In genomic region chr4:1031956-1032795, GRCh38 we compare ENCODE assay signal across 16 cellular contexts. TPM values are rescaled to one million over a fixed set of nuclear protein-coding genes. Genes with fewer than 3 reads are reported as not detected.
DNase-seq lines count a peak whose midpoint lies in the region; ATAC-seq, FAIRE-seq and TF ChIP-seq lines count a peak whose summit lies in the region.
"Had no signal": no experiment of that assay in that cellular context is flagged by ENCODE, and none has a peak within 500 bp of the region (broad histone marks: within the 10 kb centered on the region; RNA-seq: fewer than 3 reads in every experiment).

No MANE protein-coding gene starts in this region.

- no peak overlapping the region for H3K4me3 Mint-ChIP-seq in activated T-cell treated with anti-CD3 and anti-CD28 coated beads, Interleukin-2, amount 50 U/mL, for 72 hours
- H3K4me3 Mint-ChIP-seq in activated T-cell treated with anti-CD3 and anti-CD28 coated beads, Interleukin-2, amount 50 U/mL, for 4 hours, result no peak overlapping the region

- H3K9me3 Mint-ChIP-seq in activated T-cell treated with anti-CD3 and anti-CD28 coated beads, Interleukin-2, amount 50 U/mL, for 72 hours, result no peaks in the 10 kb centered on the region
- H3K9me3 Mint-ChIP-seq in activated T-cell treated with anti-CD3 and anti-CD28 coated beads, Interleukin-2, amount 50 U/mL, for 4 hours, result no peaks in the 10 kb centered on the region

- DNase-seq in activated T-cell treated with anti-CD3 and anti-CD28 coated beads, Interleukin-2, amount 50 U/mL, for 72 hours, result no peak
- DNase-seq in activated T-cell treated with anti-CD3 and anti-CD28 coated beads, Interleukin-2, amount 50 U/mL, for 4 hours, result no peak
- DNase-seq in MG63 (peak; percentile 58), bronchial epithelial cell (ENCODE audit: low read depth) (no peak), thyroid gland (peak; percentile 54 to 57), NCI-H774 (lab: John Stamatoyannopoulos, UW) (no peak)
- DNase-seq: activated CD8-positive, alpha-beta memory T cell treated with anti-CD3 and anti-CD28 coated beads for 24 hours; activated naive CD4-positive, alpha-beta T cell; GF-D8; NCI-H2227 treated with DMSO at 0.1 percent for 48 hours; stimulated activated CD8-positive, alpha-beta memory T cell treated with anti-CD3 and anti-CD28 coated beads, Interleukin-4, amount 100 ng/mL, for 48 hours; T-helper 9 cell had no signal

- no peak overlapping the region for H3K27ac Mint-ChIP-seq in activated T-cell treated with anti-CD3 and anti-CD28 coated beads, Interleukin-2, amount 50 U/mL, for 72 hours

- H3K4me3 ChIP-seq in MG63 (no peak overlapping the region), bronchial epithelial cell (ENCODE audit: low read depth, low read length) (no peak overlapping the region), thyroid gland (replicated peaks in 1 of 3) (no peak overlapping the region)
- H3K4me3 ChIP-seq: breast epithelium had no signal

- FAIRE-seq in bronchial epithelial cell (lab: Jason Lieb, UNC), result no peak

- peaks cover 29 to 50% of the 10 kb centered on the region in 2 donors for H3K4me1 ChIP-seq in thyroid gland

- TF ChIP-seq CTCF in bronchial epithelial cell (IDR thresholded peaks at IDR 0.05; ENCODE audit: insufficient read depth, low read length, severe bottlenecking) (peak; percentile 54), thyroid gland (IDR thresholded peaks at IDR 0.05) (peak in 3 of 6 experiments; percentile 25 to 40 (median 29))

- whole genome bisulfite sequencing in thyroid gland, 2 donors, result 68 to 75% methylated on average over 16 of the region's 37 CpGs

- ATAC-seq in activated T-cell treated with anti-CD3 and anti-CD28 coated beads, Interleukin-2, amount 50 U/mL, for 72 hours (replicated peaks in 1 of 2), result peak; percentile 18
- no peak for ATAC-seq in activated T-cell treated with anti-CD3 and anti-CD28 coated beads, Interleukin-2, amount 50 U/mL, for 4 hours
- ATAC-seq in GM19035 (IDR thresholded peaks at IDR 0.05; ENCODE audit: unreplicated experiment), result no peak
- ATAC-seq in HG02870 (IDR thresholded peaks at IDR 0.05; ENCODE audit: unreplicated experiment), result no peak

- no peaks in the 10 kb centered on the region for H3K4me1 Mint-ChIP-seq in activated T-cell treated with anti-CD3 and anti-CD28 coated beads, Interleukin-2, amount 50 U/mL, for 72 hours (ENCODE audit: low read depth)
- H3K4me1 Mint-ChIP-seq in activated T-cell treated with anti-CD3 and anti-CD28 coated beads, Interleukin-2, amount 50 U/mL, for 4 hours (ENCODE audit: low read depth), result no peaks in the 10 kb centered on the region

- H3K9me3 ChIP-seq in MG63 (no peaks in the 10 kb centered on the region), thyroid gland (no peaks in the 10 kb centered on the region)
- H3K9me3 ChIP-seq: breast epithelium had no signal

- intact Hi-C loops in thyroid gland (cut with DNase I), result no loop called here

- H3K27me3 ChIP-seq in MG63 (no peaks in the 10 kb centered on the region), bronchial epithelial cell (ENCODE audit: control insufficient read depth, insufficient read depth, low read length) (peaks cover 8% of the 10 kb centered on the region), thyroid gland (no peaks in the 10 kb centered on the region)

- H3K36me3 ChIP-seq in MG63 (no peaks in the 10 kb centered on the region), bronchial epithelial cell (ENCODE audit: control insufficient read depth, insufficient read depth, low read length) (no peaks in the 10 kb centered on the region), thyroid gland (no peaks in the 10 kb centered on the region)
- H3K36me3 ChIP-seq: breast epithelium had no signal

- TF ChIP-seq POLR2A in thyroid gland (IDR thresholded peaks at IDR 0.05), result no peak

- no peaks in the 10 kb centered on the region for H3K36me3 Mint-ChIP-seq in activated T-cell treated with anti-CD3 and anti-CD28 coated beads, Interleukin-2, amount 50 U/mL, for 72 hours (ENCODE audit: insufficient read depth in 2 of 2)
- no peaks in the 10 kb centered on the region for H3K36me3 Mint-ChIP-seq in activated T-cell treated with anti-CD3 and anti-CD28 coated beads, Interleukin-2, amount 50 U/mL, for 4 hours (ENCODE audit: insufficient read depth)

- no peaks in the 10 kb centered on the region for H3K27me3 Mint-ChIP-seq in activated T-cell treated with anti-CD3 and anti-CD28 coated beads, Interleukin-2, amount 50 U/mL, for 72 hours (ENCODE audit: low read depth)
- H3K27me3 Mint-ChIP-seq in activated T-cell treated with anti-CD3 and anti-CD28 coated beads, Interleukin-2, amount 50 U/mL, for 4 hours (ENCODE audit: low read depth), result no peaks in the 10 kb centered on the region

- no peak overlapping the region for H3K27ac ChIP-seq in thyroid gland
- H3K27ac ChIP-seq: breast epithelium had no signal

RNA-seq across cellular contexts. Expression of gene FGFRL1, which starts 20.8 kb away (rescaled TPM):
- total RNA-seq in activated T-cell treated with anti-CD3 and anti-CD28 coated beads, Interleukin-2, amount 50 U/mL, for 72 hours, result 10 to 100 TPM; 15.9 to 18.6 TPM
- 10 to 100 TPM; 20.4 to 29.6 (median 20.6) TPM for total RNA-seq in activated T-cell treated with anti-CD3 and anti-CD28 coated beads, Interleukin-2, amount 50 U/mL, for 4 hours
- 41.7 and 59.5 TPM in 2 replicates for total RNA-seq in MG63 (2014; rRNA removed; shearing (Covaris generic); ENCODE audit: low replicate concordance)
- total RNA-seq in bronchial epithelial cell (14.2 and 14.7 TPM in 2 replicates), thyroid gland (10 to 100 TPM; 59.0 to 93.9 (median 77.2) TPM)

RNA-seq across cellular contexts. Expression of gene SLC26A1, which starts 39.0 kb away (rescaled TPM):
- not detected for total RNA-seq in activated T-cell treated with anti-CD3 and anti-CD28 coated beads, Interleukin-2, amount 50 U/mL, for 72 hours
- under 1 TPM in 1 of 3 donors, not detected in 2; 0.05 TPM for total RNA-seq in activated T-cell treated with anti-CD3 and anti-CD28 coated beads, Interleukin-2, amount 50 U/mL, for 4 hours
- total RNA-seq in MG63 (2014; rRNA removed; shearing (Covaris generic); ENCODE audit: low replicate concordance), result not detected in 2 replicates
- total RNA-seq in bronchial epithelial cell, result under 0.01 and 0.13 TPM in 2 replicates
- under 1 TPM; 0.15 to 0.33 (median 0.24) TPM for total RNA-seq in thyroid gland
- total RNA-seq: M059J had no signal

RNA-seq across cellular contexts. Expression of gene IDUA, which starts 45.3 kb away (rescaled TPM):
- 10 to 100 TPM; 11.8 to 13.9 TPM for total RNA-seq in activated T-cell treated with anti-CD3 and anti-CD28 coated beads, Interleukin-2, amount 50 U/mL, for 72 hours
- 10 to 100 TPM; 13.5 to 18.3 (median 14.4) TPM for total RNA-seq in activated T-cell treated with anti-CD3 and anti-CD28 coated beads, Interleukin-2, amount 50 U/mL, for 4 hours
- 3.4 and 13.5 TPM in 2 replicates for total RNA-seq in MG63 (2014; rRNA removed; shearing (Covaris generic); ENCODE audit: low replicate concordance)
- total RNA-seq in bronchial epithelial cell (2.6 and 4.2 TPM in 2 replicates), thyroid gland (10 to 100 TPM in 3 of 4 donors, 1 to 10 TPM in 1; 9.7 to 32.3 (median 25.0) TPM)

RNA-seq across cellular contexts. Expression of gene DGKQ, which starts 58.8 kb away (rescaled TPM):
- total RNA-seq in activated T-cell treated with anti-CD3 and anti-CD28 coated beads, Interleukin-2, amount 50 U/mL, for 72 hours, result 10 to 100 TPM in 1 of 2 donors, 1 to 10 TPM in 1; 8.8 to 12.0 TPM
- total RNA-seq in activated T-cell treated with anti-CD3 and anti-CD28 coated beads, Interleukin-2, amount 50 U/mL, for 4 hours, result 10 to 100 TPM; 11.2 to 21.5 (median 14.8) TPM
- total RNA-seq in MG63 (2014; rRNA removed; shearing (Covaris generic); ENCODE audit: low replicate concordance), result 6.7 and 7.4 TPM in 2 replicates
- 17.9 and 24.8 TPM in 2 replicates for total RNA-seq in bronchial epithelial cell
- 10 to 100 TPM; 10.2 to 17.0 (median 11.6) TPM for total RNA-seq in thyroid gland

Comparison
In these comparisons a context has a peak if more than half of its experiments do, and no peak if none do; other contexts are left out.
1. ATAC-seq: peak in activated T-cell treated with anti-CD3 and anti-CD28 coated beads, Interleukin-2, amount 50 U/mL, for 72 hours (2 of 2); none in activated T-cell treated with anti-CD3 and anti-CD28 coated beads, Interleukin-2, amount 50 U/mL, for 4 hours (0 of 2), GM19035 (single experiment) and HG02870 (single experiment).
2. DNase-seq: peak in MG63 (single experiment) and thyroid gland (2 of 2); none in activated T-cell treated with anti-CD3 and anti-CD28 coated beads, Interleukin-2, amount 50 U/mL, for 72 hours (0 of 2), activated T-cell treated with anti-CD3 and anti-CD28 coated beads, Interleukin-2, amount 50 U/mL, for 4 hours (single experiment), bronchial epithelial cell (single experiment) and NCI-H774 (single experiment).